Comparison of ENCODE assay signal across 27 cellular contexts in genomic region chr14:66432334-66432733, GRCh38. TPM values are rescaled to one million over a fixed set of nuclear protein-coding genes. Genes with fewer than 3 reads are reported as not detected.
"Had no signal": no experiment of that assay in that cellular context is flagged by ENCODE, and none has a peak within 500 bp of the region (broad histone marks: within the 10 kb centered on the region; RNA-seq: fewer than 3 reads in every experiment).

No MANE protein-coding gene starts in this region.

- FAIRE-seq: keratinocyte had no signal

- H3K4me3 ChIP-seq: dorsolateral prefrontal cortex, gastrocnemius medialis, left ventricle myocardium inferior, lung, psoas muscle, sigmoid colon, skin epidermis, testis, tibial nerve, upper lobe of right lung, vagina had no signal

- ATAC-seq: esophagus mucosa; gastrocnemius medialis; psoas muscle; stimulated activated naive B cell treated with anti-CD40 and anti-IgM and Interleukin-4, amounts not matched to agents 10 μg/mL and 1 μg/mL and 100 μg/mL, for 72 hours; stimulated activated naive CD8-positive, alpha-beta T cell treated with anti-CD3 and anti-CD28 coated beads, Interleukin-15, amount 100 ng/mL, for 72 hours; upper lobe of right lung had no signal

- H3K27me3 ChIP-seq: dorsolateral prefrontal cortex, gastrocnemius medialis, sigmoid colon, testis, tibial nerve, upper lobe of right lung, vagina had no signal

- H3K9me3 ChIP-seq: testis, upper lobe of right lung, vagina had no signal

- DNase-seq: cortex of kidney; dorsolateral prefrontal cortex; effector CD8-positive, alpha-beta T cell; gastrocnemius medialis; glutamatergic neuron; immature natural killer cell; left ventricle myocardium inferior; mesenchymal stem cell; midbrain; nephron progenitor cell; psoas muscle; sigmoid colon; stimulated activated CD4-positive, alpha-beta T cell treated with anti-CD3 and anti-CD28 coated beads, Interleukin-2, amount 100 ng/mL, for 24 hours; stimulated activated CD4-positive, alpha-beta T cell treated with anti-CD3 and anti-CD28 coated beads, Interleukin-4, amount 100 ng/mL, for 4 hours; stimulated activated naive B cell treated with anti-CD40 and anti-IgM and Interleukin-4, amounts not matched to agents 10 μg/mL and 1 μg/mL and 100 μg/mL, for 72 hours; stimulated activated naive CD8-positive, alpha-beta T cell treated with anti-CD3 and anti-CD28 coated beads, Interleukin-15, amount 100 ng/mL, for 72 hours; testis; upper lobe of right lung had no signal

- H3K36me3 ChIP-seq: gastrocnemius medialis, left ventricle myocardium inferior, sigmoid colon, tibial nerve, upper lobe of right lung, vagina had no signal

- H3K27ac ChIP-seq: dorsolateral prefrontal cortex, gastrocnemius medialis, left ventricle myocardium inferior, psoas muscle, sigmoid colon, skin epidermis, testis, tibial nerve, upper lobe of right lung, vagina had no signal

- H3K4me1 ChIP-seq: gastrocnemius medialis, psoas muscle, sigmoid colon, testis, tibial nerve, upper lobe of right lung, vagina had no signal

RNA-seq across cellular contexts. Expression of gene CCDC196, which starts 53.8 kb away (rescaled TPM):
- total RNA-seq: esophagus mucosa, fibroblast of lung, gastrocnemius medialis, left ventricle myocardium inferior, lung, omental fat pad, psoas muscle, sigmoid colon, subcutaneous adipose tissue, tibial nerve, upper lobe of right lung, vagina had no signal
- polyA plus RNA-seq: fibroblast of lung, immature natural killer cell, keratinocyte, lung, psoas muscle had no signal
